In the genomic region with DNA sequence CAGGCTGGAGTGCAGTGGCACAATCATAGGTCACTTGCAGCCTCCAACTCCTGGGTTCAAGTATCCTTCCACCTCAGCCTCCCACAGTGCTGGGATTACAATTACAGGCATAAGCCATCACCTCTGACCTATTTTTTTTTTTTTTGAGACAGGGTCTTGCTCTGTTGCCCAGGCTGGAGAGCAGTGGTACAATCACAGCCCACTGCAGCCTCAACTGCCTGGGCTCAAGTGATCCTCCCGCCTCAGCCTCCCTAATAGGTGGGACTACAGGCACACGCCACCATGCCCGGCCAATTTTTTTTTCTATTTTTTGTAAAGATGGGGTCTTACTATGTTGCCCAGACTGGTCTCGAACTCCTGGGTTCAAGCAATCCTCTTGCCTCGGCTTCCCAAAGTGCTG, we compare ENCODE assay signal across 29 cellular contexts. TPM values are rescaled to one million over a fixed set of nuclear protein-coding genes. Genes with fewer than 3 reads are reported as not detected.
A peak's percentile ranks its signal among the peaks of the same experiment; 100 is the strongest.
DNase-seq lines count a peak whose midpoint lies in the region; ATAC-seq, FAIRE-seq and TF ChIP-seq lines count a peak whose summit lies in the region.
"Had no signal": no experiment of that assay in that cellular context is flagged by ENCODE, and none has a peak within 500 bp of the region (broad histone marks: within the 10 kb centered on the region; RNA-seq: fewer than 3 reads in every experiment).

No MANE protein-coding gene starts in this region.

- peaks cover 34% of the 10 kb centered on the region for H3K4me1 ChIP-seq in HepG2 (ENCODE audit: insufficient read depth, low read length)
- no peaks in the 10 kb centered on the region for H3K4me1 ChIP-seq in right lobe of liver
- H3K4me1 ChIP-seq in Karpas-422 (ENCODE audit: low read length): peaks cover 66% of the 10 kb centered on the region
- peaks cover 10 to 19% of the 10 kb centered on the region in 2 experiments; a peak in 3 of 5 replicates for H3K4me1 ChIP-seq in K562 (replicated peaks in 1 of 2; ENCODE audit: control insufficient read depth in 2 of 2, insufficient read depth in 2 of 2, low read length in 2 of 2)
- H3K4me1 ChIP-seq: adrenal gland, neural progenitor cell, parathyroid adenoma, uterus had no signal

- H3K27ac ChIP-seq in HepG2 (ENCODE audit: extremely low read length, insufficient read depth, low read length) (no peak overlapping the region), right lobe of liver (no peak overlapping the region), Karpas-422 (ENCODE audit: low read length) (peak overlapping the region; percentile 94), K562 (ENCODE audit: extremely low read depth, low read depth, low read length) (no peak overlapping the region)
- H3K27ac ChIP-seq: adrenal gland, body of pancreas, esophagus muscularis mucosa, left ventricle myocardium inferior, neural progenitor cell, parathyroid adenoma, thyroid gland, uterus had no signal

- TF ChIP-seq CTCF in HepG2 (CRISPR knock-in tag; IDR thresholded peaks at IDR 0.05): no peak
- TF ChIP-seq CTCF in right lobe of liver (IDR thresholded peaks at IDR 0.05): no peak
- TF ChIP-seq CTCF in K562 (IDR thresholded peaks at IDR 0.05 in 2 of 3, conservative IDR thresholded peaks at IDR 0.05 in 1 of 3; ENCODE audit: insufficient read depth in 2 of 3, low read depth in 1 of 3, low read length in 3 of 3): no peak

- ATAC-seq in HepG2 (no peak), right lobe of liver (no peak), K562 (no peak), HG02870 (IDR thresholded peaks at IDR 0.05; ENCODE audit: unreplicated experiment) (no peak)
- ATAC-seq: body of pancreas had no signal

- H3K79me2 ChIP-seq in HepG2 (ENCODE audit: insufficient read depth, low read length) (no peaks in the 10 kb centered on the region), Karpas-422 (ENCODE audit: low read length) (no peaks in the 10 kb centered on the region), K562 (ENCODE audit: control insufficient read depth, insufficient read depth, low read length) (no peaks in the 10 kb centered on the region)
- H3K79me2 ChIP-seq: parathyroid adenoma had no signal

- WGBS in HepG2 (ENCODE audit: low lambda C conversion rate): 97% methylated on average over 5 of the region's 5 CpGs
- 98% methylated on average over 5 of the region's 5 CpGs for WGBS in right lobe of liver (ENCODE audit: insufficient coverage, low coverage, low lambda C conversion rate, missing lambda C conversion rate)
- WGBS in K562 (ENCODE audit: insufficient coverage, low coverage, missing lambda C conversion rate): 89% methylated on average over 5 of the region's 5 CpGs

- H3K4me3 ChIP-seq in HepG2 (replicated peaks in 1 of 3; ENCODE audit: insufficient read depth in 1 of 3, low read depth in 2 of 3, low read length in 3 of 3) (no peak overlapping the region), right lobe of liver (no peak overlapping the region), Karpas-422 (ENCODE audit: low read length) (no peak overlapping the region), K562 (no peak overlapping the region)
- H3K4me3 ChIP-seq: adrenal gland, body of pancreas, esophagus muscularis mucosa, left ventricle myocardium inferior, neural progenitor cell, smooth muscle cell, thyroid gland, uterus had no signal

- H3K27me3 ChIP-seq in HepG2 (ENCODE audit: control insufficient read depth in 1 of 2, insufficient read depth in 2 of 2, low read length in 2 of 2) (no peaks in the 10 kb centered on the region), right lobe of liver (no peaks in the 10 kb centered on the region), Karpas-422 (ENCODE audit: low read length) (no peaks in the 10 kb centered on the region), K562 (ENCODE audit: control insufficient read depth in 2 of 2, insufficient read depth in 2 of 2, low read length in 2 of 2) (no peaks in the 10 kb centered on the region)
- H3K27me3 ChIP-seq: adrenal gland, body of pancreas, esophagus muscularis mucosa, neural progenitor cell, thyroid gland, uterus had no signal

- H4K20me1 ChIP-seq in HepG2 (ENCODE audit: insufficient read depth, low read length): no peaks in the 10 kb centered on the region
- H4K20me1 ChIP-seq in Karpas-422 (ENCODE audit: insufficient read depth, low read depth, low read length): no peaks in the 10 kb centered on the region
- no peaks in the 10 kb centered on the region for H4K20me1 ChIP-seq in K562 (replicated peaks; ENCODE audit: control insufficient read depth, insufficient read depth, low read length)

- no peak for TF ChIP-seq RAD21 in HepG2 (CRISPR knock-in tag; IDR thresholded peaks at IDR 0.05)
- no peak for TF ChIP-seq RAD21 in K562 (CRISPR knock-in tag; conservative IDR thresholded peaks at IDR 0.05 in 1 of 2, IDR thresholded peaks at IDR 0.05 in 1 of 2)

- BruUV-seq in HepG2 (replicated peaks; lab: Mats Ljungman, UMichigan): no TSS peak
- no TSS peak for BruUV-seq in K562 (replicated peaks; lab: Mats Ljungman, UMichigan)

- H2AFZ ChIP-seq in HepG2 (ENCODE audit: low read length): no peak overlapping the region
- H2AFZ ChIP-seq in Karpas-422 (ENCODE audit: low read length): no peak overlapping the region
- no peak overlapping the region for H2AFZ ChIP-seq in K562 (ENCODE audit: low read depth, low read length)
- H2AFZ ChIP-seq: neural progenitor cell, parathyroid adenoma had no signal

- no peak for FAIRE-seq in HepG2 (lab: Jason Lieb, UNC)
- no peak for FAIRE-seq in K562 (lab: Jason Lieb, UNC)
- FAIRE-seq: GM12892 had no signal

- H3K36me3 ChIP-seq in HepG2 (replicated peaks in 1 of 2; ENCODE audit: control insufficient read depth in 1 of 2, insufficient read depth in 2 of 2, low read length in 2 of 2) (peaks cover 2 to 12% of the 10 kb centered on the region in 2 experiments; a peak in 4 of 5 replicates), right lobe of liver (peaks cover 0 to 6% (median 0%) of the 10 kb centered on the region in 4 donors), Karpas-422 (ENCODE audit: insufficient read depth, low read length) (peaks cover 15% of the 10 kb centered on the region), K562 (ENCODE audit: control insufficient read depth, insufficient read depth, low read length) (peaks cover 27% of the 10 kb centered on the region; the same call in 1 of the 3 replicates)
- H3K36me3 ChIP-seq: adrenal gland, neural progenitor cell, thyroid gland, uterus had no signal

- no peak overlapping the region for H3K9ac ChIP-seq in HepG2 (ENCODE audit: insufficient read depth, low read depth, low read length)
- no peak overlapping the region for H3K9ac ChIP-seq in Karpas-422 (ENCODE audit: low read length)
- no peak overlapping the region for H3K9ac ChIP-seq in K562 (ENCODE audit: insufficient read depth in 1 of 2, low read depth in 2 of 2, low read length in 2 of 2)
- H3K9ac ChIP-seq: neural progenitor cell, parathyroid adenoma had no signal

- H3K9me3 ChIP-seq in HepG2 (ENCODE audit: low read length) (no peaks in the 10 kb centered on the region), right lobe of liver (no peaks in the 10 kb centered on the region), Karpas-422 (ENCODE audit: low read length) (no peaks in the 10 kb centered on the region), K562 (replicated peaks; ENCODE audit: control insufficient read depth, insufficient read depth, low read depth, low read length) (no peaks in the 10 kb centered on the region)
- H3K9me3 ChIP-seq: adrenal gland, body of pancreas, esophagus muscularis mucosa, left ventricle myocardium inferior, thyroid gland, uterus had no signal

- TF ChIP-seq EP300 in HepG2 (IDR thresholded peaks at IDR 0.05; ENCODE audit: low read depth in 2 of 2, low read length in 2 of 2) (no peak), HepG2 (CRISPR knock-in tag; IDR thresholded peaks at IDR 0.05; ENCODE audit: borderline replicate concordance) (no peak), K562 (IDR thresholded peaks at IDR 0.05; ENCODE audit: low read length) (no peak)

- intact Hi-C loops in HepG2 (cut with micrococcal nuclease; ENCODE audit: unreplicated experiment) (no loop called here), right lobe of liver (cut with DNase I) (no loop called here), K562 (cut with micrococcal nuclease) (no loop called here)

- H3K4me2 ChIP-seq in HepG2 (ENCODE audit: low read depth, low read length) (no peak overlapping the region), Karpas-422 (ENCODE audit: low read depth, low read length, poor library complexity, severe bottlenecking) (no peak overlapping the region), K562 (ENCODE audit: insufficient read depth, low read length) (no peak overlapping the region)
- H3K4me2 ChIP-seq: neural progenitor cell, smooth muscle cell had no signal

- no peaks in the 10 kb centered on the region for H3K9me2 ChIP-seq in Karpas-422 (replicated peaks; ENCODE audit: insufficient read depth, low read length)

- CTCF ChIA-PET in HepG2 (lab: Yijun Ruan, JAX; ENCODE audit: low intra/inter-chr PET ratio, low total read pairs) (no interaction called here), K562 (lab: Yijun Ruan, JAX; ENCODE audit: low intra/inter-chr PET ratio) (no interaction called here)

- TF ChIP-seq POLR2A in HepG2 (IDR thresholded peaks at IDR 0.05; ENCODE audit: insufficient read depth in 1 of 2, low read depth in 2 of 2, low read length in 2 of 2): no peak
- no peak for TF ChIP-seq POLR2A in right lobe of liver (IDR thresholded peaks at IDR 0.05)
- no peak for TF ChIP-seq POLR2A in K562 (conservative IDR thresholded peaks at IDR 0.05)

- POLR2A ChIA-PET in HepG2 (lab: Yijun Ruan, JAX): interaction anchor here (1.3 kb wide), 1 partner anchor 23 kb away, joined by 4 read pairs; no protein-coding TSS in a partner anchor
- POLR2A ChIA-PET in K562 (lab: Yijun Ruan, JAX): interaction anchor here (1.8 kb wide), 1 partner anchor 11 kb away, joined by 4 read pairs; no protein-coding TSS in a partner anchor

- H3K9me1 ChIP-seq in K562 (ENCODE audit: control insufficient read depth, insufficient read depth, low read length): no peaks in the 10 kb centered on the region

- DNase-seq in HepG2 (ENCODE audit: low spot score): no peak
- no peak for DNase-seq in right lobe of liver
- no peak for DNase-seq in Karpas-422
- DNase-seq in K562 (ENCODE audit: extremely low read depth in 1 of 4, low spot score in 3 of 4): no peak
- no peak for DNase-seq in KBM-7
- DNase-seq in NCI-H510A treated with DMSO at 0.1 percent for 48 hours (lab: John Stamatoyannopoulos, UW): no peak
- DNase-seq: ACHN, activated gamma-delta T cell, adrenal gland, body of pancreas, COR-L47, dermis blood vessel endothelial cell, DMS53, head of caudate nucleus, islet precursor cell, left ventricle myocardium inferior, mesendoderm, NCI-H1092, NCI-H1694 treated with DMSO at 0.1 percent for 48 hours, NCI-H446, NCI-H82, thyroid gland, uterus had no signal

- in situ Hi-C loops in HepG2 (cut with HindIII; ENCODE audit: extremely low pct_ligation_motif_present, low pct_unique_long_range_greater_than_20kb) (no loop called here), K562 (cut with MboI) (no loop called here), KBM-7 (cut with MboI; ENCODE audit: low pct_unique_long_range_greater_than_20kb, low sequenced_read_pairs) (no loop called here)

RNA-seq across cellular contexts. Expression of a gene that starts 5.6 kb away (rescaled TPM):
- total RNA-seq in HepG2 (2016; rRNA removed; fragmentation: Illumina TruSeq; extraction: Trizol) (69.8 and 93.1 TPM in 2 replicates), right lobe of liver (10 to 100 TPM; 19.2 to 31.7 (median 27.8) TPM), K562 (2014; rRNA removed) (53.3 and 66.3 TPM in 2 replicates), K562 (2014; rRNA removed; fragmentation: Illumina TruSeq; extraction: Trizol) (64.5 and 78.7 TPM in 2 replicates), K562 (2015; rRNA removed; fragmentation: Illumina TruSeq; extraction: Trizol) (53.6 and 63.0 TPM in 2 replicates), K562 (2021) (88.9 and 93.1 TPM in 2 replicates)
- 52.6 and 57.4 TPM in 2 replicates for total RNA-seq in HepG2 (2016; cell fraction: cytosol; rRNA removed; fragmentation: Illumina TruSeq; extraction: Trizol; ENCODE audit: low read depth)
- 76.8 and 80.6 TPM in 2 replicates for total RNA-seq in HepG2 (2016; cell fraction: insoluble cytoplasmic fraction; rRNA removed; fragmentation: Illumina TruSeq; extraction: Trizol)
- 41.5 and 45.8 TPM in 2 replicates for total RNA-seq in HepG2 (2016; cell fraction: membrane; rRNA removed; fragmentation: Illumina TruSeq; extraction: Trizol)
- 84.5 and 97.4 TPM in 2 replicates for total RNA-seq in HepG2 (2016; cell fraction: nucleus; rRNA removed; fragmentation: Illumina TruSeq; extraction: Trizol)
- polyA plus RNA-seq in HepG2 (2011; rRNA removed) (51.5 and 52.3 TPM in 2 replicates), K562 (2011; rRNA removed) (97.5 and 110 TPM in 2 replicates), K562 (2014; fragmentation: Illumina TruSeq; extraction: Trizol) (99.9 and 133 TPM in 2 replicates), K562 (2014; fragmentation: Nextera tagmentation; extraction: Ambion mirVana) (10 to 100 TPM; 11.9 to 15.7 TPM), K562 (2014; rRNA removed) (74.6 and 78.4 TPM in 2 replicates)
- polyA plus RNA-seq in HepG2 (2011; cell fraction: cytosol; rRNA removed): 25.4 and 28.7 TPM in 2 replicates
- 184 and 204 TPM in 2 replicates for polyA plus RNA-seq in HepG2 (2011; cell fraction: nucleus; rRNA removed)
- polyA plus RNA-seq in HepG2 (2012): 70.4 and 97.1 TPM in 2 replicates
- polyA plus RNA-seq in HepG2 (2016; cell fraction: cytosol; fragmentation: Illumina TruSeq; extraction: Trizol; ENCODE audit: low read depth): 4.7 and 5.8 TPM in 2 replicates
- 87.5 and 99.8 TPM in 2 replicates for polyA plus RNA-seq in HepG2 (2016; cell fraction: insoluble cytoplasmic fraction; fragmentation: Illumina TruSeq; extraction: Trizol; ENCODE audit: low read depth)
- polyA plus RNA-seq in HepG2 (2016; cell fraction: membrane; fragmentation: Illumina TruSeq; extraction: Trizol; ENCODE audit: low read depth): 11.1 and 11.7 TPM in 2 replicates
- polyA plus RNA-seq in HepG2 (2016; cell fraction: nucleus; fragmentation: Illumina TruSeq; extraction: Trizol; ENCODE audit: insufficient read depth, low read depth): 238 and 249 TPM in 2 replicates
- polyA minus RNA-seq in HepG2 (2011; rRNA and poly(A)+ RNA removed; ENCODE audit: low replicate concordance): 58.5 and 111 TPM in 2 replicates
- 31.9 and 47.6 TPM in 2 replicates for polyA minus RNA-seq in HepG2 (2011; cell fraction: cytosol; rRNA and poly(A)+ RNA removed)
- 134 and 143 TPM in 2 replicates for polyA minus RNA-seq in HepG2 (2011; cell fraction: nucleus; rRNA and poly(A)+ RNA removed)
- 109 and 123 TPM in 2 replicates for total RNA-seq in Karpas-422 (2014; rRNA removed; shearing (Covaris generic); ENCODE audit: low replicate concordance)
- total RNA-seq in K562 (2011; cell fraction: chromatin; rRNA removed; ENCODE audit: low replicate concordance): 367 and 371 TPM in 2 replicates
- 182 and 192 TPM in 2 replicates for total RNA-seq in K562 (2011; cell fraction: nucleolus; rRNA removed)
- 271 and 359 TPM in 2 replicates for total RNA-seq in K562 (2011; cell fraction: nucleoplasm; rRNA removed)
- polyA plus RNA-seq in K562 (2011; cell fraction: cytosol; rRNA removed): 43.4 and 61.3 TPM in 2 replicates
- polyA plus RNA-seq in K562 (2011; cell fraction: nucleus; rRNA removed): 220 and 244 TPM in 2 replicates
- polyA plus RNA-seq in K562 (2012): 54.5 and 77.0 TPM in 2 replicates
- 87.4 and 89.5 TPM in 2 replicates for polyA minus RNA-seq in K562 (2011; rRNA and poly(A)+ RNA removed)
- polyA minus RNA-seq in K562 (2011; cell fraction: cytosol; rRNA and poly(A)+ RNA removed): 36.8 and 46.2 TPM in 2 replicates
- 56.7 and 77.6 TPM in 2 replicates for polyA minus RNA-seq in K562 (2011; cell fraction: nucleus; rRNA and poly(A)+ RNA removed)

RNA-seq across cellular contexts. Expression of a gene that starts 41.3 kb away (rescaled TPM):
- total RNA-seq in HepG2 (2016; rRNA removed; fragmentation: Illumina TruSeq; extraction: Trizol) (80.4 and 84.2 TPM in 2 replicates), right lobe of liver (10 to 100 TPM; 14.9 to 47.7 (median 15.9) TPM), K562 (2014; rRNA removed) (31.3 and 40.7 TPM in 2 replicates), K562 (2014; rRNA removed; fragmentation: Illumina TruSeq; extraction: Trizol) (38.2 and 42.1 TPM in 2 replicates), K562 (2015; rRNA removed; fragmentation: Illumina TruSeq; extraction: Trizol) (39.9 and 41.7 TPM in 2 replicates), K562 (2021) (35.7 and 35.9 TPM in 2 replicates)
- total RNA-seq in HepG2 (2016; cell fraction: cytosol; rRNA removed; fragmentation: Illumina TruSeq; extraction: Trizol; ENCODE audit: low read depth): 18.1 and 20.7 TPM in 2 replicates
- 79.1 and 84.4 TPM in 2 replicates for total RNA-seq in HepG2 (2016; cell fraction: insoluble cytoplasmic fraction; rRNA removed; fragmentation: Illumina TruSeq; extraction: Trizol)
- total RNA-seq in HepG2 (2016; cell fraction: membrane; rRNA removed; fragmentation: Illumina TruSeq; extraction: Trizol): 44.8 and 49.7 TPM in 2 replicates
- 64.8 and 79.0 TPM in 2 replicates for total RNA-seq in HepG2 (2016; cell fraction: nucleus; rRNA removed; fragmentation: Illumina TruSeq; extraction: Trizol)
- polyA plus RNA-seq in HepG2 (2011; rRNA removed) (49.4 and 54.7 TPM in 2 replicates), K562 (2011; rRNA removed) (57.4 and 63.3 TPM in 2 replicates), K562 (2014; fragmentation: Illumina TruSeq; extraction: Trizol) (46.6 and 58.6 TPM in 2 replicates), K562 (2014; fragmentation: Nextera tagmentation; extraction: Ambion mirVana) (10 to 100 TPM; 17.6 to 20.4 TPM), K562 (2014; rRNA removed) (36.3 and 43.2 TPM in 2 replicates)
- 41.5 and 46.7 TPM in 2 replicates for polyA plus RNA-seq in HepG2 (2011; cell fraction: cytosol; rRNA removed)
- 131 and 162 TPM in 2 replicates for polyA plus RNA-seq in HepG2 (2011; cell fraction: nucleus; rRNA removed)
- polyA plus RNA-seq in HepG2 (2012): 27.0 and 35.2 TPM in 2 replicates
- polyA plus RNA-seq in HepG2 (2016; cell fraction: cytosol; fragmentation: Illumina TruSeq; extraction: Trizol; ENCODE audit: low read depth): 8.2 and 10.2 TPM in 2 replicates
- polyA plus RNA-seq in HepG2 (2016; cell fraction: insoluble cytoplasmic fraction; fragmentation: Illumina TruSeq; extraction: Trizol; ENCODE audit: low read depth): 69.7 and 75.5 TPM in 2 replicates
- polyA plus RNA-seq in HepG2 (2016; cell fraction: membrane; fragmentation: Illumina TruSeq; extraction: Trizol; ENCODE audit: low read depth): 20.9 and 22.2 TPM in 2 replicates
- polyA plus RNA-seq in HepG2 (2016; cell fraction: nucleus; fragmentation: Illumina TruSeq; extraction: Trizol; ENCODE audit: insufficient read depth, low read depth): 59.4 and 64.9 TPM in 2 replicates
- polyA minus RNA-seq in HepG2 (2011; rRNA and poly(A)+ RNA removed; ENCODE audit: low replicate concordance): 142 and 329 TPM in 2 replicates
- 36.3 and 43.7 TPM in 2 replicates for polyA minus RNA-seq in HepG2 (2011; cell fraction: cytosol; rRNA and poly(A)+ RNA removed)
- 112 and 117 TPM in 2 replicates for polyA minus RNA-seq in HepG2 (2011; cell fraction: nucleus; rRNA and poly(A)+ RNA removed)
- total RNA-seq in Karpas-422 (2014; rRNA removed; shearing (Covaris generic); ENCODE audit: low replicate concordance): 25.5 and 27.9 TPM in 2 replicates
- 61.3 and 143 TPM in 2 replicates for total RNA-seq in K562 (2011; cell fraction: chromatin; rRNA removed; ENCODE audit: low replicate concordance)
- total RNA-seq in K562 (2011; cell fraction: nucleolus; rRNA removed): 97.4 and 101 TPM in 2 replicates
- total RNA-seq in K562 (2011; cell fraction: nucleoplasm; rRNA removed): 85.9 and 96.5 TPM in 2 replicates
- polyA plus RNA-seq in K562 (2011; cell fraction: cytosol; rRNA removed): 80.9 and 118 TPM in 2 replicates
- 62.7 and 98.7 TPM in 2 replicates for polyA plus RNA-seq in K562 (2011; cell fraction: nucleus; rRNA removed)
- polyA plus RNA-seq in K562 (2012): 17.5 and 29.5 TPM in 2 replicates
- 78.2 and 79.2 TPM in 2 replicates for polyA minus RNA-seq in K562 (2011; rRNA and poly(A)+ RNA removed)
- polyA minus RNA-seq in K562 (2011; cell fraction: cytosol; rRNA and poly(A)+ RNA removed): 41.2 and 58.2 TPM in 2 replicates
- polyA minus RNA-seq in K562 (2011; cell fraction: nucleus; rRNA and poly(A)+ RNA removed): 39.6 and 57.3 TPM in 2 replicates

RNA-seq across cellular contexts. Expression of a gene that starts 41.6 kb away (rescaled TPM):
- 111 and 142 TPM in 2 replicates for total RNA-seq in HepG2 (2016; rRNA removed; fragmentation: Illumina TruSeq; extraction: Trizol)
- 27.2 and 33.8 TPM in 2 replicates for total RNA-seq in HepG2 (2016; cell fraction: cytosol; rRNA removed; fragmentation: Illumina TruSeq; extraction: Trizol; ENCODE audit: low read depth)
- 112 and 143 TPM in 2 replicates for total RNA-seq in HepG2 (2016; cell fraction: insoluble cytoplasmic fraction; rRNA removed; fragmentation: Illumina TruSeq; extraction: Trizol)
- 46.0 and 47.2 TPM in 2 replicates for total RNA-seq in HepG2 (2016; cell fraction: membrane; rRNA removed; fragmentation: Illumina TruSeq; extraction: Trizol)
- total RNA-seq in HepG2 (2016; cell fraction: nucleus; rRNA removed; fragmentation: Illumina TruSeq; extraction: Trizol): 80.6 and 99.3 TPM in 2 replicates
- polyA plus RNA-seq in HepG2 (2011; rRNA removed): 97.6 and 100 TPM in 2 replicates
- 98.1 and 112 TPM in 2 replicates for polyA plus RNA-seq in HepG2 (2011; cell fraction: cytosol; rRNA removed)
- 129 and 137 TPM in 2 replicates for polyA plus RNA-seq in HepG2 (2011; cell fraction: nucleus; rRNA removed)
- polyA plus RNA-seq in HepG2 (2012): 83.8 and 88.4 TPM in 2 replicates
- 31.2 and 32.8 TPM in 2 replicates for polyA plus RNA-seq in HepG2 (2016; cell fraction: cytosol; fragmentation: Illumina TruSeq; extraction: Trizol; ENCODE audit: low read depth)
- 119 and 123 TPM in 2 replicates for polyA plus RNA-seq in HepG2 (2016; cell fraction: insoluble cytoplasmic fraction; fragmentation: Illumina TruSeq; extraction: Trizol; ENCODE audit: low read depth)
- polyA plus RNA-seq in HepG2 (2016; cell fraction: membrane; fragmentation: Illumina TruSeq; extraction: Trizol; ENCODE audit: low read depth): 30.0 and 32.3 TPM in 2 replicates
- 89.9 and 95.2 TPM in 2 replicates for polyA plus RNA-seq in HepG2 (2016; cell fraction: nucleus; fragmentation: Illumina TruSeq; extraction: Trizol; ENCODE audit: insufficient read depth, low read depth)
- polyA minus RNA-seq in HepG2 (2011; rRNA and poly(A)+ RNA removed; ENCODE audit: low replicate concordance): 49.6 and 117 TPM in 2 replicates
- 61.7 and 68.8 TPM in 2 replicates for polyA minus RNA-seq in HepG2 (2011; cell fraction: cytosol; rRNA and poly(A)+ RNA removed)
- polyA minus RNA-seq in HepG2 (2011; cell fraction: nucleus; rRNA and poly(A)+ RNA removed): 155 and 167 TPM in 2 replicates
- 10 to 100 TPM; 27.6 to 50.5 (median 37.4) TPM for total RNA-seq in right lobe of liver
- total RNA-seq in Karpas-422 (2014; rRNA removed; shearing (Covaris generic); ENCODE audit: low replicate concordance): 43.1 and 69.5 TPM in 2 replicates
- 119 and 132 TPM in 2 replicates for total RNA-seq in K562 (2011; cell fraction: chromatin; rRNA removed; ENCODE audit: low replicate concordance)
- 81.9 and 104 TPM in 2 replicates for total RNA-seq in K562 (2011; cell fraction: nucleolus; rRNA removed)
- total RNA-seq in K562 (2011; cell fraction: nucleoplasm; rRNA removed): 134 and 172 TPM in 2 replicates
- total RNA-seq in K562 (2014; rRNA removed): 66.2 and 91.7 TPM in 2 replicates
- 31.0 and 34.6 TPM in 2 replicates for total RNA-seq in K562 (2014; rRNA removed; fragmentation: Illumina TruSeq; extraction: Trizol)
- total RNA-seq in K562 (2015; rRNA removed; fragmentation: Illumina TruSeq; extraction: Trizol): 25.5 and 26.3 TPM in 2 replicates
- 65.6 and 68.1 TPM in 2 replicates for total RNA-seq in K562 (2021)
- 51.3 and 53.2 TPM in 2 replicates for polyA plus RNA-seq in K562 (2011; rRNA removed)
- 45.2 and 62.5 TPM in 2 replicates for polyA plus RNA-seq in K562 (2011; cell fraction: cytosol; rRNA removed)
- 77.7 and 83.6 TPM in 2 replicates for polyA plus RNA-seq in K562 (2011; cell fraction: nucleus; rRNA removed)
- 29.3 and 42.1 TPM in 2 replicates for polyA plus RNA-seq in K562 (2012)
- 29.0 and 34.0 TPM in 2 replicates for polyA plus RNA-seq in K562 (2014; fragmentation: Illumina TruSeq; extraction: Trizol)
- polyA plus RNA-seq in K562 (2014; fragmentation: Nextera tagmentation; extraction: Ambion mirVana): 10 to 100 TPM; 10.7 to 11.0 TPM
- polyA plus RNA-seq in K562 (2014; rRNA removed): 47.9 and 58.8 TPM in 2 replicates
- polyA minus RNA-seq in K562 (2011; rRNA and poly(A)+ RNA removed): 44.9 and 47.1 TPM in 2 replicates
- polyA minus RNA-seq in K562 (2011; cell fraction: cytosol; rRNA and poly(A)+ RNA removed): 22.3 and 28.6 TPM in 2 replicates
- 43.6 and 61.6 TPM in 2 replicates for polyA minus RNA-seq in K562 (2011; cell fraction: nucleus; rRNA and poly(A)+ RNA removed)
